ENCODE assay signal across 1 cellular context in genomic region chr19:34323433-34324204, GRCh38.
A peak's percentile ranks its signal among the peaks of the same experiment; 100 is the strongest.
TF ChIP-seq lines count a peak whose summit lies in the region.

No MANE protein-coding gene starts in this region.

TF ChIP-seq in WTC11, 78 proteins besides CTCF, POLR2A, EP300 and RAD21:
- TF ChIP-seq AFF4 (CRISPR knock-in tag; IDR thresholded peaks at IDR 0.05; ENCODE audit: borderline replicate concordance): no peak
- TF ChIP-seq MLX (CRISPR knock-in tag; IDR thresholded peaks at IDR 0.05): no peak
- no peak for TF ChIP-seq KAT7 (CRISPR knock-in tag; IDR thresholded peaks at IDR 0.05; ENCODE audit: borderline replicate concordance)
- no peak for TF ChIP-seq NFATC4 (CRISPR knock-in tag; IDR thresholded peaks at IDR 0.05)
- no peak for TF ChIP-seq NFE2L1 (CRISPR knock-in tag; IDR thresholded peaks at IDR 0.05)
- TF ChIP-seq MAX (CRISPR knock-in tag; IDR thresholded peaks at IDR 0.05): no peak
- no peak for TF ChIP-seq JUN (CRISPR knock-in tag; IDR thresholded peaks at IDR 0.05)
- no peak for TF ChIP-seq E2F1 (CRISPR knock-in tag; IDR thresholded peaks at IDR 0.05)
- TF ChIP-seq ZNF425 (CRISPR knock-in tag; conservative IDR thresholded peaks at IDR 0.05): no peak
- no peak for TF ChIP-seq ZNF281 (CRISPR knock-in tag; IDR thresholded peaks at IDR 0.05)
- TF ChIP-seq RELA (CRISPR knock-in tag; IDR thresholded peaks at IDR 0.05; ENCODE audit: borderline replicate concordance): no peak
- no peak for TF ChIP-seq CDX4 (CRISPR knock-in tag; IDR thresholded peaks at IDR 0.05; ENCODE audit: borderline replicate concordance)
- TF ChIP-seq USF2 (CRISPR knock-in tag; IDR thresholded peaks at IDR 0.05): peak; percentile 78
- TF ChIP-seq HMGXB4 (CRISPR knock-in tag; IDR thresholded peaks at IDR 0.05): no peak
- no peak for TF ChIP-seq ARID4B (CRISPR knock-in tag; IDR thresholded peaks at IDR 0.05; ENCODE audit: borderline replicate concordance)
- TF ChIP-seq ZNF416 (CRISPR knock-in tag; IDR thresholded peaks at IDR 0.05): no peak
- 0 out of 2 replicates have a peak, but pooled peaks have one; percentile 36 for TF ChIP-seq CBFB (CRISPR knock-in tag; IDR thresholded peaks at IDR 0.05; ENCODE audit: low read depth)
- TF ChIP-seq NR2C2 (CRISPR knock-in tag; IDR thresholded peaks at IDR 0.05): no peak
- TF ChIP-seq USF1 (CRISPR knock-in tag; IDR thresholded peaks at IDR 0.05): peak; percentile 75
- TF ChIP-seq ZNF121 (CRISPR knock-in tag; IDR thresholded peaks at IDR 0.05): no peak
- TF ChIP-seq CREB1 (CRISPR knock-in tag; IDR thresholded peaks at IDR 0.05): no peak
- no peak for TF ChIP-seq ATF1 (CRISPR knock-in tag; IDR thresholded peaks at IDR 0.05)
TF ChIP-seq in WTC11: peak in this region for 3.
